ENCODE assay signal across 32 cellular contexts in the genomic region with DNA sequence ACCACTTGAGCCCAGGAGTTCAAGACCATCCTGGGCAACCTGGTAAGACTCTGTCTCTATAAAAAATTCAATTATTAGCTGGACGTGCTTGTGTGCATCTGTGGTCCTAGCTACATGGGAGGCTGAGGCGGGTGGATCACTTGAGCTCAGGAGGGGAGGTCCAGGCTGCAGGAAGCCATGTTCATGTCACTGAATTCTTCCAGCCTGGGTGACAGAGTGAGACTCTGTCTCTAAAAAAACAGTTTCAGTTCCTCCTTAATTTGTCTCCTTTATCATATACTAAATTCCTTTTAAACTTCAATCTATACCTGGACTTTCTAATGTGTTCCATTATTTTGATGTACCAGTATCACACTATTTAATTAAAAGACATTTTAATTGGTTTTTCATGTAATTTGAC.
"Had no signal": no experiment of that assay in that cellular context is flagged by ENCODE, and none has a peak within 500 bp of the region (broad histone marks: within the 10 kb centered on the region; RNA-seq: fewer than 3 reads in every experiment).

No MANE protein-coding gene starts in this region.

- H3K27ac Mint-ChIP-seq: activated CD8-positive, alpha-beta T cell treated with anti-CD3 and anti-CD28 coated beads for 36 hours; activated naive CD8-positive, alpha-beta T cell treated with anti-CD3 and anti-CD28 coated beads for 36 hours; activated T-cell treated with anti-CD3 and anti-CD28 coated beads, Interleukin-2, amount 50 U/mL, for 72 hours; activated T-helper 17 cell treated with anti-CD3 and anti-CD28 coated beads, Interleukin-2, amount 50 U/mL, for 72 hours; T-helper 1 cell treated with Interleukin-12 subunit alpha and Interleukin-12 subunit beta and Interleukin-4 antibody, amounts not matched to agents 30 μg/mL and 1 μg/mL, for 36 hours; T-helper 2 cell treated with Interferon-gamma antibody and Interleukin-4, amounts not matched to agents 5 μg/mL and 100 μg/mL, for 36 hours; WTC11 had no signal

- H3K4me3 Mint-ChIP-seq: activated CD8-positive, alpha-beta T cell treated with anti-CD3 and anti-CD28 coated beads for 36 hours; activated naive CD8-positive, alpha-beta T cell treated with anti-CD3 and anti-CD28 coated beads for 36 hours; activated T-cell treated with anti-CD3 and anti-CD28 coated beads, Interleukin-2, amount 50 U/mL, for 72 hours; activated T-helper 17 cell treated with anti-CD3 and anti-CD28 coated beads, Interleukin-2, amount 50 U/mL, for 72 hours; central memory CD8-positive, alpha-beta T cell; T-helper 1 cell treated with Interleukin-12 subunit alpha and Interleukin-12 subunit beta and Interleukin-4 antibody, amounts not matched to agents 30 μg/mL and 1 μg/mL, for 36 hours; T-helper 2 cell treated with Interferon-gamma antibody and Interleukin-4, amounts not matched to agents 5 μg/mL and 100 μg/mL, for 36 hours; WTC11 had no signal

- H3K27me3 Mint-ChIP-seq: activated CD8-positive, alpha-beta T cell treated with anti-CD3 and anti-CD28 coated beads for 36 hours; activated naive CD8-positive, alpha-beta T cell treated with anti-CD3 and anti-CD28 coated beads for 36 hours; central memory CD8-positive, alpha-beta T cell had no signal

- DNase-seq: activated CD4-positive, alpha-beta T cell treated with anti-CD3 and anti-CD28 coated beads for 4 hours; activated CD4-positive, CD25-positive, alpha-beta regulatory T cell treated with anti-CD3 and anti-CD28 coated beads, Interleukin-2, amount 50 U/mL, for 72 hours; activated CD8-positive, alpha-beta T cell treated with anti-CD3 and anti-CD28 coated beads for 36 hours; activated effector memory CD4-positive, alpha-beta T cell treated with anti-CD3 and anti-CD28 coated beads, Interleukin-2, amount 50 U/mL, for 16 hours; activated naive CD4-positive, alpha-beta T cell; activated naive CD4-positive, alpha-beta T cell treated with anti-CD3 and anti-CD28 coated beads, Interleukin-2, amount 50 U/mL, for 16 hours; activated naive CD8-positive, alpha-beta T cell treated with anti-CD3 and anti-CD28 coated beads for 36 hours; activated T-cell treated with anti-CD3 and anti-CD28 coated beads, Interleukin-2, amount 50 U/mL, for 1 hour; activated T-cell treated with anti-CD3 and anti-CD28 coated beads, Interleukin-2, amount 50 U/mL, for 72 hours; amniotic stem cell; aorta; MM.1S; NCI-H1092; NCI-H1436 treated with DMSO at 0.1 percent for 48 hours; NCI-H1694 treated with DMSO at 0.1 percent for 48 hours; NCI-H2029 treated with DMSO at 0.1 percent for 48 hours; NCI-H2107; NCI-H2171; NCI-H510A; NCI-H526; NCI-H748 treated with DMSO at 0.1 percent for 48 hours; NK-92 treated with Interleukin-12 subunit alpha and Interleukin-12 subunit beta, amount 100 ng/mL, for 24 hours; PC-3; Peyer's patch; RPMI8226; SHP77 treated with DMSO at 0.1 percent for 48 hours; SK-N-SH had no signal

- H3K9me3 Mint-ChIP-seq: activated CD8-positive, alpha-beta T cell treated with anti-CD3 and anti-CD28 coated beads for 36 hours; activated naive CD8-positive, alpha-beta T cell treated with anti-CD3 and anti-CD28 coated beads for 36 hours; T-helper 1 cell treated with Interleukin-12 subunit alpha and Interleukin-12 subunit beta and Interleukin-4 antibody, amounts not matched to agents 30 μg/mL and 1 μg/mL, for 36 hours; T-helper 2 cell treated with Interferon-gamma antibody and Interleukin-4, amounts not matched to agents 5 μg/mL and 100 μg/mL, for 36 hours had no signal

- ATAC-seq: activated CD8-positive, alpha-beta T cell treated with anti-CD3 and anti-CD28 coated beads for 36 hours; activated T-cell treated with anti-CD3 and anti-CD28 coated beads, Interleukin-2, amount 50 U/mL, for 72 hours; activated T-helper 17 cell treated with anti-CD3 and anti-CD28 coated beads, Interleukin-2, amount 50 U/mL, for 72 hours; PC-3; WTC11 had no signal

- H3K4me1 Mint-ChIP-seq: activated naive CD8-positive, alpha-beta T cell treated with anti-CD3 and anti-CD28 coated beads for 36 hours; activated T-helper 17 cell treated with anti-CD3 and anti-CD28 coated beads, Interleukin-2, amount 50 U/mL, for 72 hours; central memory CD8-positive, alpha-beta T cell had no signal

- H3K36me3 Mint-ChIP-seq: activated naive CD8-positive, alpha-beta T cell treated with anti-CD3 and anti-CD28 coated beads for 36 hours; WTC11 had no signal
